In the genomic region with DNA sequence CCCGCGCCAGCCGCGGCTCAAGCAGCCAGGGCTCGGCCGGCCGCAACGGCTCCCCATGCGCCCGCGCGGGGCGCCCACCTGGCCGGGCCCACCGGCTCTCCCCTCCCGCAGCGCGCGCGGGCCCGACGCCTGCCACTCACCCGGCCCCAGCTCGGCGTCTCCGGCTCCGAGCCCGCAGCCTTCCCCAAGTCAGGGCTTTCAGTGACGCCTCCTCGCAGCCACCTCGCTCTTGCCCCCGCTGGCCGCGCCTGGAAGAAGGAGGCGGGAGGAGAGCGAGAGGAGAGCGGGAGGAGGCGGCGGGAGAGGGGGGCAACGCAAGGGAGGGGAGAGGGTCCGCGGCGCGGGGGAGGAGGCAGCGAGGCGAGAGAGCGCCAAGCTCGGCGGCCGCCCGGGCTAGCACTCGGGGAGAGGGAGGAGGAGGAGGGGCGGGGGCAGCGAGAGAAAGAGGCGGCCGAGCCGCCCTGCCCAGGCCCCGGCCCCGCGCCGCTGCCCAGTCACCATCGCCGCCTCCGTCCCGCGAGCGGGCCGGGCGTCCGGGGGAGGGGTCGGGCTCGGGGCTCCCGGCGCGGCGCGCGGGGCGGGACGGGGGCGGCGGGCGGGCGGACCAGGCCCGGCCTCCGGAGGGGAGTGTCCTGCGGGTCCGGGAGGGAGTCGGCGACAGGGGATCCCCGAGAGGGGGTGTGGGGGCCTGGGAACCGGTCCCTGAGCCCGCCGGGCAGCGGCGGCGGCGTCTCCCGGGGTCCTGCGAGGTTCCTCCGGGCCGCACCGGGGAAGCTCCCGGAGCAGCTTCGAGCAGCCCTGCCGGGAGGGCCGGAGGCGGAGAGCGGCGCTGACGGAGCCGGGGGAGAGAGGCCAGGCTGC, we compare ENCODE assay signal across 8 cellular contexts. TPM values are rescaled to one million over a fixed set of nuclear protein-coding genes. Genes with fewer than 3 reads are reported as not detected.
A peak's percentile ranks its signal among the peaks of the same experiment; 100 is the strongest.
DNase-seq lines count a peak whose midpoint lies in the region; ATAC-seq and TF ChIP-seq lines count a peak whose summit lies in the region.

Gene LHFPL2 (minus strand): TSS at position 414 of the 861 bp plus-strand sequence. CDS start 138,559 bp downstream, outside the sequence.

- H3K9ac ChIP-seq in Loucy (ENCODE audit: low read depth, low read length, poor library complexity, severe bottlenecking) (peak within 1 kb of the TSS; percentile 42), endodermal cell (ENCODE audit: extremely low read depth, low read length, poor library complexity, severe bottlenecking) (peak within 1 kb of the TSS; percentile 83)

- no peaks in the 10 kb centered on the region for H3K9me3 Mint-ChIP-seq in endodermal cell
- H3K9me3 Mint-ChIP-seq in stimulated activated effector memory CD8-positive, alpha-beta T cell treated with anti-CD3 and anti-CD28 coated beads, Interleukin-12 subunit alpha, Interleukin-12 subunit beta, amount 100 ng/mL, for 72 hours, result no peaks in the 10 kb centered on the region

- H2AFZ ChIP-seq in Loucy (ENCODE audit: low read length), result peak within 1 kb of the TSS; percentile 69; the same call in 1 of the 2 replicates

- 0% methylated on average over 2 to 112 of the region's 112 CpGs for WGBS in endodermal cell (ENCODE audit: insufficient coverage in 1 of 2, insufficient read length in 1 of 2), 2 experiments

- H3K4me2 ChIP-seq in Loucy (ENCODE audit: low read depth, low read length, poor library complexity, severe bottlenecking), result peak within 1 kb of the TSS; percentile 91

- H3K4me3 ChIP-seq in Loucy (ENCODE audit: low read length, poor library complexity, severe bottlenecking) (peak within 1 kb of the TSS; percentile 73), endodermal cell (ENCODE audit: low read length) (peak within 1 kb of the TSS; percentile 99)

- H3K36me3 ChIP-seq in Loucy (ENCODE audit: insufficient read depth, low read length), result no peaks in the 10 kb centered on the region
- H3K36me3 ChIP-seq in endodermal cell (ENCODE audit: control insufficient read depth, insufficient read depth, low read length), result peaks cover 27% of the 10 kb centered on the region

- peaks cover 34% of the 10 kb centered on the region for H3K36me3 Mint-ChIP-seq in endodermal cell (ENCODE audit: low read depth)
- H3K36me3 Mint-ChIP-seq in stimulated activated effector memory CD8-positive, alpha-beta T cell treated with anti-CD3 and anti-CD28 coated beads, Interleukin-12 subunit alpha, Interleukin-12 subunit beta, amount 100 ng/mL, for 72 hours, result no peaks in the 10 kb centered on the region

- H3K27me3 ChIP-seq in Loucy (ENCODE audit: insufficient read depth, low read length, poor library complexity, severe bottlenecking) (peaks cover 8% of the 10 kb centered on the region), endodermal cell (ENCODE audit: control insufficient read depth, insufficient read depth, low read length, poor library complexity, severe bottlenecking) (no peaks in the 10 kb centered on the region)

- peak within 1 kb of the TSS; percentile 95 for H3K4me3 Mint-ChIP-seq in endodermal cell
- peak within 1 kb of the TSS; percentile 61 for H3K4me3 Mint-ChIP-seq in stimulated activated effector memory CD8-positive, alpha-beta T cell treated with anti-CD3 and anti-CD28 coated beads, Interleukin-12 subunit alpha, Interleukin-12 subunit beta, amount 100 ng/mL, for 72 hours

- peak within 1 kb of the TSS; percentile 76 for H3K27ac ChIP-seq in endodermal cell (ENCODE audit: low read depth, low read length)

- 0 out of 2 replicates have a peak, but pooled peaks cover 4% of the 10 kb centered on the region for H3F3A ChIP-seq in Loucy (ENCODE audit: low read depth)

- peak; percentile 68 for ATAC-seq in stimulated activated effector memory CD8-positive, alpha-beta T cell treated with anti-CD3 and anti-CD28 coated beads, Interleukin-12 subunit alpha, Interleukin-12 subunit beta, amount 100 ng/mL, for 72 hours

- TF ChIP-seq CTCF in Loucy (conservative IDR thresholded peaks at IDR 0.05; ENCODE audit: low read length) (no peak), endodermal cell (conservative IDR thresholded peaks at IDR 0.05) (peak; percentile 7)

- H3K79me2 ChIP-seq in Loucy (ENCODE audit: insufficient read depth, low read length), result no peaks in the 10 kb centered on the region

- peak; percentile 31 for DNase-seq in NCI-H1694 treated with DMSO at 0.1 percent for 48 hours (lab: John Stamatoyannopoulos, UW)
- no peak for DNase-seq in NCI-H1694 (lab: John Stamatoyannopoulos, UW)
- peak; percentile 57 for DNase-seq in GOT3 (lab: John Stamatoyannopoulos, UW)
- peak; percentile 35 for DNase-seq in activated CD4-positive, CD25-positive, alpha-beta regulatory T cell treated with anti-CD3 and anti-CD28 coated beads, Interleukin-2, amount 50 U/mL, for 72 hours
- DNase-seq in endodermal cell, result peak; percentile 91
- DNase-seq in lung microvascular endothelial cell (ENCODE audit: low read depth in 2 of 2), result peak; percentile 79 to 80
- peak; percentile 9 to 58 for DNase-seq in stimulated activated effector memory CD8-positive, alpha-beta T cell treated with anti-CD3 and anti-CD28 coated beads, Interleukin-12 subunit alpha, Interleukin-12 subunit beta, amount 100 ng/mL, for 72 hours (ENCODE audit: low spot score in 2 of 2)

- H3K27ac Mint-ChIP-seq in endodermal cell, result peak within 1 kb of the TSS; percentile 90
- H3K27ac Mint-ChIP-seq in stimulated activated effector memory CD8-positive, alpha-beta T cell treated with anti-CD3 and anti-CD28 coated beads, Interleukin-12 subunit alpha, Interleukin-12 subunit beta, amount 100 ng/mL, for 72 hours, result no peak within 1 kb of the TSS

- peaks cover 17% of the 10 kb centered on the region for H3K4me1 ChIP-seq in Loucy (ENCODE audit: insufficient read depth, low read length, poor library complexity, severe bottlenecking)
- H3K4me1 ChIP-seq in endodermal cell (ENCODE audit: control insufficient read depth, insufficient read depth, low read length), result peaks cover 6% of the 10 kb centered on the region

- H3K27me3 Mint-ChIP-seq in endodermal cell (ENCODE audit: insufficient read depth), result no peaks in the 10 kb centered on the region

- H3K9me3 ChIP-seq in Loucy (ENCODE audit: insufficient read depth, low read depth, low read length), result no peaks in the 10 kb centered on the region
- H3K9me3 ChIP-seq in endodermal cell (ENCODE audit: control insufficient read depth, low read length), result no peaks in the 10 kb centered on the region

- H4K20me1 ChIP-seq in Loucy (ENCODE audit: insufficient read depth, low read length, poor library complexity, severe bottlenecking), result no peaks in the 10 kb centered on the region

- H3K4me1 Mint-ChIP-seq in endodermal cell, result peaks cover 36% of the 10 kb centered on the region
- peaks cover 15% of the 10 kb centered on the region for H3K4me1 Mint-ChIP-seq in stimulated activated effector memory CD8-positive, alpha-beta T cell treated with anti-CD3 and anti-CD28 coated beads, Interleukin-12 subunit alpha, Interleukin-12 subunit beta, amount 100 ng/mL, for 72 hours

- H3K9me2 ChIP-seq in Loucy (replicated peaks; ENCODE audit: low read depth, low read length), result no peaks in the 10 kb centered on the region

RNA-seq across cellular contexts. Expression of gene LHFPL2, which starts in this region (rescaled TPM):
- 100 to 1,000 TPM; 136 to 238 TPM for total RNA-seq in endodermal cell
- 23.7 TPM for polyA plus RNA-seq in endodermal cell (2013, experiment 1 of 2)
- polyA plus RNA-seq in endodermal cell (2013, experiment 2 of 2), result 24.8 TPM
- total RNA-seq in lung microvascular endothelial cell, result 24.4 and 31.2 TPM in 2 replicates
